ENCODE assay signal across 21 cellular contexts in the genomic region with DNA sequence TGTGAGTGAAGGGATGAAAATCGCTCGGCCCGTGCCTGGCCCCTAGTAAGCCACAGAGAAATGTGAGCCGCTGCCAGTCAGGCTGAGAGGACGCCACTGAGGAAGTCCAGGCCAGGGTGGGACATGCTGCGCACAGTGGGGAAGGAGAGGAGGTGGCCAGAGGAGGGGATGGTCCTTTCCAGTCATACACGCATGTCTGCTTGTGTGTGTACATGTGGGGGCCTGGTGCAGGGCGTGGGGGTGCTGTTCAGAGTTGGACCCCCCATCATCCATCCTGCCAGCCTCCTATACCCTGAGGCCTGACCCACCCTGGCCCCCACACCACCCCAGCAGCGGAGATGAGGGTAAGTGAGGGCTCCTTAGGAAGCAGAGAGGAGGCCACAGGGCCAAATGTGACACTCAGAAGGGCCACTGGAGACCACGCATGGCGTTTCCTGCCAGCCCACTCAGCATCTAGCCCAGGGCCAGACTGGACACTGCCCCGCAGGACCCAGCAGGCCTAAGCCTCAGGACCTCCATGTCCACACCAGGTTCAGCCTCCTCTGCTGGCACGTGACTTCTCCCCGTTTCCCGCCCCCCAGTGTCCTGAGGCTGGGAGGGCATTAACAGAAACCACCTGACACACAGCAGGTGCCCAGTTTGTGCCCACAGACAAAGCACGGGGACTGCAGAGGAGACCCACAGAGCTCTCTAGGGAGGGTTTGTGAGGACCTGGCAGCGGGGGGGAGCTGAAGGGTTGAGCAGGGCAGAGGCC. TPM values are rescaled to one million over a fixed set of nuclear protein-coding genes. Genes with fewer than 3 reads are reported as not detected.
"Had no signal": no experiment of that assay in that cellular context is flagged by ENCODE, and none has a peak within 500 bp of the region (broad histone marks: within the 10 kb centered on the region; RNA-seq: fewer than 3 reads in every experiment).

No MANE protein-coding gene starts in this region.

- H3K9me3 ChIP-seq: breast epithelium, esophagus squamous epithelium, psoas muscle had no signal

- H3K4me1 ChIP-seq: breast epithelium, psoas muscle had no signal

- H3K9me3 Mint-ChIP-seq: activated naive CD8-positive, alpha-beta T cell treated with anti-CD3 and anti-CD28 coated beads, Interleukin-2, amount 10 ng/mL, durations not matched to agents 7 days and 5 days; naive B cell; T-helper 1 cell treated with Interleukin-12 subunit alpha and Interleukin-12 subunit beta and Interleukin-4 antibody, amounts not matched to agents 30 μg/mL and 1 μg/mL, for 36 hours had no signal

- H3K27ac ChIP-seq: breast epithelium, esophagus squamous epithelium, psoas muscle had no signal

- DNase-seq: activated CD4-positive, alpha-beta T cell treated with anti-CD3 and anti-CD28 coated beads, Interleukin-2, amount 50 U/mL, for 1 hour; activated effector memory CD4-positive, alpha-beta T cell treated with Interleukin-2 at 50 U/mL for 16 hours; activated naive CD8-positive, alpha-beta T cell treated with anti-CD3 and anti-CD28 coated beads, Interleukin-2, amount 10 ng/mL, durations not matched to agents 7 days and 5 days; anterior cingulate cortex; esophagus squamous epithelium; foreskin fibroblast; glutamatergic neuron; immature natural killer cell; left cardiac atrium; naive B cell; stimulated activated CD4-positive, alpha-beta T cell treated with anti-CD3 and anti-CD28 coated beads, Interleukin-2, amount 100 ng/mL, for 24 hours; stimulated activated naive CD4-positive, alpha-beta T cell treated with Interleukin-2 at 50 U/mL for 16 hours; trophoblast cell had no signal

- H3K27me3 ChIP-seq: breast epithelium had no signal

- H3K27ac Mint-ChIP-seq: activated naive CD8-positive, alpha-beta T cell treated with anti-CD3 and anti-CD28 coated beads, Interleukin-2, amount 10 ng/mL, durations not matched to agents 7 days and 5 days had no signal

- H3K27me3 Mint-ChIP-seq: activated naive CD8-positive, alpha-beta T cell treated with anti-CD3 and anti-CD28 coated beads, Interleukin-2, amount 10 ng/mL, durations not matched to agents 7 days and 5 days had no signal

- H3K4me3 Mint-ChIP-seq: activated naive CD8-positive, alpha-beta T cell treated with anti-CD3 and anti-CD28 coated beads, Interleukin-2, amount 10 ng/mL, durations not matched to agents 7 days and 5 days; immature natural killer cell; naive B cell; T-helper 1 cell treated with Interleukin-12 subunit alpha and Interleukin-12 subunit beta and Interleukin-4 antibody, amounts not matched to agents 30 μg/mL and 1 μg/mL, for 36 hours had no signal

- H3K4me3 ChIP-seq: breast epithelium, esophagus squamous epithelium, psoas muscle had no signal

- H3K36me3 ChIP-seq: breast epithelium had no signal

RNA-seq across cellular contexts. Expression of gene DOC2A, which starts 7.0 kb away (rescaled TPM):
- total RNA-seq: activated naive CD8-positive, alpha-beta T cell treated with anti-CD3 and anti-CD28 coated beads, Interleukin-2, amount 10 ng/mL, durations not matched to agents 7 days and 5 days had no signal
- polyA plus RNA-seq: immature natural killer cell had no signal

RNA-seq across cellular contexts. Expression of gene C16orf92, which starts 19.2 kb away (rescaled TPM):
- total RNA-seq: activated naive CD8-positive, alpha-beta T cell treated with anti-CD3 and anti-CD28 coated beads, Interleukin-2, amount 10 ng/mL, durations not matched to agents 7 days and 5 days; breast epithelium; chondrocyte; dermis microvascular lymphatic vessel endothelial cell; esophagus squamous epithelium; left cardiac atrium; lung microvascular endothelial cell; omental fat pad; psoas muscle; sciatic nerve had no signal
- polyA plus RNA-seq: immature natural killer cell, psoas muscle had no signal

RNA-seq across cellular contexts. Expression of gene TLCD3B, which starts 27.2 kb away (rescaled TPM):
- total RNA-seq: dermis microvascular lymphatic vessel endothelial cell, esophagus squamous epithelium, left cardiac atrium, lung microvascular endothelial cell, omental fat pad, sciatic nerve had no signal
- polyA plus RNA-seq: immature natural killer cell had no signal
